In the genomic region with DNA sequence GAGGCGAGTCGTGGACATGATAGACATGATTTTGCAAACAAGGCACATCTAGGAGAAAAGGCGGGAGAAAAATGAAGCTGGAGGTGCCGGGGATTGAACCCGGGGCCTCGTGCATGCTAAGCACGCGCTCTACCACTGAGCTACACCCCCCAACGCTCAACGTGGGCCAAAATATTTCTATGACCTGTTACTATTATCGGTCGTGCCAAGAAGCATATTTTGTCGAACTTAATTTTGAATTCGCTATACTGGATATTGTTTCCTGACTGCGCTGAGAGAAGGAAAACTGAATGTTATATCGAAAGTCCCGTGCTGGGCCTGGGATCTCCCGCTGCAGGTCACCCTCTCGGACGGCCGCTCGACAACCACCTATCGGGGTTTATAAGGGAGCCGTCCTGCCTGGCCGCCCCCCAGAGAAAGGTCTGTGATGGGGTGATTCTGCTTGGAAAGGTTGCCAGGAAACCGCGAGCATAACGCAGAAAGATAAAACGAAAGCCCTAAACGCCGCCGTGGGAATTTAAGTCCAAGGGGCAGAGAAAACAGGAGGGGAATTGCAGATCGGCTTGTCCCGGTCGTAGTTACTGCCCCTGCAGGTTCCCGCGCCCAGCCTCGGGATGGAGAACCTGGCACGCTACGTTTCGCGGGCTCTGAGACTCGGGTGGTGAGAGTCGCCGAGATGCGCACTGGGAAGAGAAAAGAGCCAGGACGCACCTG, we compare ENCODE assay signal across 1 cellular context.
TF ChIP-seq lines count a peak whose summit lies in the region.

No MANE protein-coding gene starts in this region.

TF ChIP-seq in HepG2, 621 proteins besides CTCF, POLR2A, EP300 and RAD21 (continued from another document and continues in another):
- TF ChIP-seq, protein P1, sequence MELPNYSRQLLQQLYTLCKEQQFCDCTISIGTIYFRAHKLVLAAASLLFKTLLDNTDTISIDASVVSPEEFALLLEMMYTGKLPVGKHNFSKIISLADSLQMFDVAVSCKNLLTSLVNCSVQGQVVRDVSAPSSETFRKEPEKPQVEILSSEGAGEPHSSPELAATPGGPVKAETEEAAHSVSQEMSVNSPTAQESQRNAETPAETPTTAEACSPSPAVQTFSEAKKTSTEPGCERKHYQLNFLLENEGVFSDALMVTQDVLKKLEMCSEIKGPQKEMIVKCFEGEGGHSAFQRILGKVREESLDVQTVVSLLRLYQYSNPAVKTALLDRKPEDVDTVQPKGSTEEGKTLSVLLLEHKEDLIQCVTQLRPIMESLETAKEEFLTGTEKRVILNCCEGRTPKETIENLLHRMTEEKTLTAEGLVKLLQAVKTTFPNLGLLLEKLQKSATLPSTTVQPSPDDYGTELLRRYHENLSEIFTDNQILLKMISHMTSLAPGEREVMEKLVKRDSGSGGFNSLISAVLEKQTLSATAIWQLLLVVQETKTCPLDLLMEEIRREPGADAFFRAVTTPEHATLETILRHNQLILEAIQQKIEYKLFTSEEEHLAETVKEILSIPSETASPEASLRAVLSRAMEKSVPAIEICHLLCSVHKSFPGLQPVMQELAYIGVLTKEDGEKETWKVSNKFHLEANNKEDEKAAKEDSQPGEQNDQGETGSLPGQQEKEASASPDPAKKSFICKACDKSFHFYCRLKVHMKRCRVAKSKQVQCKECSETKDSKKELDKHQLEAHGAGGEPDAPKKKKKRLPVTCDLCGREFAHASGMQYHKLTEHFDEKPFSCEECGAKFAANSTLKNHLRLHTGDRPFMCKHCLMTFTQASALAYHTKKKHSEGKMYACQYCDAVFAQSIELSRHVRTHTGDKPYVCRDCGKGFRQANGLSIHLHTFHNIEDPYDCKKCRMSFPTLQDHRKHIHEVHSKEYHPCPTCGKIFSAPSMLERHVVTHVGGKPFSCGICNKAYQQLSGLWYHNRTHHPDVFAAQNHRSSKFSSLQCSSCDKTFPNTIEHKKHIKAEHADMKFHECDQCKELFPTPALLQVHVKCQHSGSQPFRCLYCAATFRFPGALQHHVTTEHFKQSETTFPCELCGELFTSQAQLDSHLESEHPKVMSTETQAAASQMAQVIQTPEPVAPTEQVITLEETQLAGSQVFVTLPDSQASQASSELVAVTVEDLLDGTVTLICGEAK (IDR thresholded peaks at IDR 0.05) = no peak
- TF ChIP-seq, protein P1 (CRISPR knock-in tag; IDR thresholded peaks at IDR 0.05) = peak; percentile 76
- TF ChIP-seq, protein P2, sequence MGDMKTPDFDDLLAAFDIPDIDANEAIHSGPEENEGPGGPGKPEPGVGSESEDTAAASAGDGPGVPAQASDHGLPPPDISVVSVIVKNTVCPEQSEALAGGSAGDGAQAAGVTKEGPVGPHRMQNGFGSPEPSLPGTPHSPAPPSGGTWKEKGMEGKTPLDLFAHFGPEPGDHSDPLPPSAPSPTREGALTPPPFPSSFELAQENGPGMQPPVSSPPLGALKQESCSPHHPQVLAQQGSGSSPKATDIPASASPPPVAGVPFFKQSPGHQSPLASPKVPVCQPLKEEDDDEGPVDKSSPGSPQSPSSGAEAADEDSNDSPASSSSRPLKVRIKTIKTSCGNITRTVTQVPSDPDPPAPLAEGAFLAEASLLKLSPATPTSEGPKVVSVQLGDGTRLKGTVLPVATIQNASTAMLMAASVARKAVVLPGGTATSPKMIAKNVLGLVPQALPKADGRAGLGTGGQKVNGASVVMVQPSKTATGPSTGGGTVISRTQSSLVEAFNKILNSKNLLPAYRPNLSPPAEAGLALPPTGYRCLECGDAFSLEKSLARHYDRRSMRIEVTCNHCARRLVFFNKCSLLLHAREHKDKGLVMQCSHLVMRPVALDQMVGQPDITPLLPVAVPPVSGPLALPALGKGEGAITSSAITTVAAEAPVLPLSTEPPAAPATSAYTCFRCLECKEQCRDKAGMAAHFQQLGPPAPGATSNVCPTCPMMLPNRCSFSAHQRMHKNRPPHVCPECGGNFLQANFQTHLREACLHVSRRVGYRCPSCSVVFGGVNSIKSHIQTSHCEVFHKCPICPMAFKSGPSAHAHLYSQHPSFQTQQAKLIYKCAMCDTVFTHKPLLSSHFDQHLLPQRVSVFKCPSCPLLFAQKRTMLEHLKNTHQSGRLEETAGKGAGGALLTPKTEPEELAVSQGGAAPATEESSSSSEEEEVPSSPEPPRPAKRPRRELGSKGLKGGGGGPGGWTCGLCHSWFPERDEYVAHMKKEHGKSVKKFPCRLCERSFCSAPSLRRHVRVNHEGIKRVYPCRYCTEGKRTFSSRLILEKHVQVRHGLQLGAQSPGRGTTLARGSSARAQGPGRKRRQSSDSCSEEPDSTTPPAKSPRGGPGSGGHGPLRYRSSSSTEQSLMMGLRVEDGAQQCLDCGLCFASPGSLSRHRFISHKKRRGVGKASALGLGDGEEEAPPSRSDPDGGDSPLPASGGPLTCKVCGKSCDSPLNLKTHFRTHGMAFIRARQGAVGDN (CRISPR knock-in tag; IDR thresholded peaks at IDR 0.05) = peak; percentile 90
- peak; percentile 49; the same call in 1 of the 2 replicates for TF ChIP-seq ZSCAN9 (CRISPR knock-in tag; IDR thresholded peaks at IDR 0.05; ENCODE audit: borderline replicate concordance)
- no peak for TF ChIP-seq EHMT2 (IDR thresholded peaks at IDR 0.05; ENCODE audit: borderline replicate concordance, low read depth, low read length)
- no peak; the same call in 1 of the 2 replicates for TF ChIP-seq CREM (IDR thresholded peaks at IDR 0.05)
- TF ChIP-seq CREM (CRISPR knock-in tag; IDR thresholded peaks at IDR 0.05) = no peak
- peak; percentile 0 to 58 for TF ChIP-seq MAFK (conservative IDR thresholded peaks at IDR 0.05 in 1 of 2, IDR thresholded peaks at IDR 0.05 in 1 of 2; ENCODE audit: low read length in 2 of 2)
- TF ChIP-seq MAZ (IDR thresholded peaks at IDR 0.05; ENCODE audit: borderline replicate concordance, low read depth, low read length) = no peak
- peak; percentile 83 for TF ChIP-seq MAZ (CRISPR knock-in tag; IDR thresholded peaks at IDR 0.05; ENCODE audit: low read depth)
- TF ChIP-seq GLI4 (CRISPR knock-in tag; IDR thresholded peaks at IDR 0.05; ENCODE audit: borderline replicate concordance) = no peak
- TF ChIP-seq ZNF235 (CRISPR knock-in tag; IDR thresholded peaks at IDR 0.05; ENCODE audit: borderline replicate concordance) = peak; percentile 33; the same call in 1 of the 2 replicates
- TF ChIP-seq MIXL1 (CRISPR knock-in tag; IDR thresholded peaks at IDR 0.05) = 0 out of 2 replicates have a peak, but pooled peaks have one; percentile 45
- TF ChIP-seq ZNF773 (CRISPR knock-in tag; IDR thresholded peaks at IDR 0.05; ENCODE audit: borderline replicate concordance) = peak; percentile 95
- TF ChIP-seq, protein P3, sequence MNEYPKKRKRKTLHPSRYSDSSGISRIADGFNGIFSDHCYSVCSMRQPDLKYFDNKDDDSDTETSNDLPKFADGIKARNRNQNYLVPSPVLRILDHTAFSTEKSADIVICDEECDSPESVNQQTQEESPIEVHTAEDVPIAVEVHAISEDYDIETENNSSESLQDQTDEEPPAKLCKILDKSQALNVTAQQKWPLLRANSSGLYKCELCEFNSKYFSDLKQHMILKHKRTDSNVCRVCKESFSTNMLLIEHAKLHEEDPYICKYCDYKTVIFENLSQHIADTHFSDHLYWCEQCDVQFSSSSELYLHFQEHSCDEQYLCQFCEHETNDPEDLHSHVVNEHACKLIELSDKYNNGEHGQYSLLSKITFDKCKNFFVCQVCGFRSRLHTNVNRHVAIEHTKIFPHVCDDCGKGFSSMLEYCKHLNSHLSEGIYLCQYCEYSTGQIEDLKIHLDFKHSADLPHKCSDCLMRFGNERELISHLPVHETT (CRISPR knock-in tag; conservative IDR thresholded peaks at IDR 0.05) = 0 out of 2 replicates have a peak, but pooled peaks have one; percentile 50
- no peak for TF ChIP-seq ZNF207 (IDR thresholded peaks at IDR 0.05; ENCODE audit: borderline replicate concordance)
- TF ChIP-seq ZNF780A (CRISPR knock-in tag; IDR thresholded peaks at IDR 0.05) = 0 out of 2 replicates have a peak, but pooled peaks have one; percentile 75
- 0 out of 2 replicates have a peak, but pooled peaks have one; percentile 36 for TF ChIP-seq KLF15 (CRISPR knock-in tag; IDR thresholded peaks at IDR 0.05; ENCODE audit: borderline replicate concordance)
- TF ChIP-seq CREB1 (IDR thresholded peaks at IDR 0.05) = no peak
- TF ChIP-seq CREB1 (CRISPR knock-in tag; IDR thresholded peaks at IDR 0.05) = peak; percentile 48; the same call in 1 of the 2 replicates
- no peak for TF ChIP-seq GABPA (IDR thresholded peaks at IDR 0.05; ENCODE audit: low read depth, low read length)
- TF ChIP-seq GABPA (CRISPR knock-in tag; IDR thresholded peaks at IDR 0.05; ENCODE audit: low read depth) = peak; percentile 35
- 0 out of 2 replicates have a peak, but pooled peaks have one; percentile 62 for TF ChIP-seq ZNF703 (CRISPR knock-in tag; IDR thresholded peaks at IDR 0.05; ENCODE audit: borderline replicate concordance)
- TF ChIP-seq TEAD2 (CRISPR knock-in tag; IDR thresholded peaks at IDR 0.05) = peak; percentile 93; the same call in 1 of the 2 replicates
- no peak for TF ChIP-seq NBN (conservative IDR thresholded peaks at IDR 0.05)
- no peak for TF ChIP-seq FIP1L1 (IDR thresholded peaks at IDR 0.05; ENCODE audit: borderline replicate concordance, insufficient read depth, low read depth, low read length)
- no peak; the same call in 1 of the 2 replicates for TF ChIP-seq MEF2D (CRISPR knock-in tag; IDR thresholded peaks at IDR 0.05)
- TF ChIP-seq ZNF816 (CRISPR knock-in tag; IDR thresholded peaks at IDR 0.05; ENCODE audit: borderline replicate concordance) = peak; percentile 89
- peak; percentile 68 for TF ChIP-seq HMG20B (CRISPR knock-in tag; conservative IDR thresholded peaks at IDR 0.05)
- TF ChIP-seq, protein P4, sequence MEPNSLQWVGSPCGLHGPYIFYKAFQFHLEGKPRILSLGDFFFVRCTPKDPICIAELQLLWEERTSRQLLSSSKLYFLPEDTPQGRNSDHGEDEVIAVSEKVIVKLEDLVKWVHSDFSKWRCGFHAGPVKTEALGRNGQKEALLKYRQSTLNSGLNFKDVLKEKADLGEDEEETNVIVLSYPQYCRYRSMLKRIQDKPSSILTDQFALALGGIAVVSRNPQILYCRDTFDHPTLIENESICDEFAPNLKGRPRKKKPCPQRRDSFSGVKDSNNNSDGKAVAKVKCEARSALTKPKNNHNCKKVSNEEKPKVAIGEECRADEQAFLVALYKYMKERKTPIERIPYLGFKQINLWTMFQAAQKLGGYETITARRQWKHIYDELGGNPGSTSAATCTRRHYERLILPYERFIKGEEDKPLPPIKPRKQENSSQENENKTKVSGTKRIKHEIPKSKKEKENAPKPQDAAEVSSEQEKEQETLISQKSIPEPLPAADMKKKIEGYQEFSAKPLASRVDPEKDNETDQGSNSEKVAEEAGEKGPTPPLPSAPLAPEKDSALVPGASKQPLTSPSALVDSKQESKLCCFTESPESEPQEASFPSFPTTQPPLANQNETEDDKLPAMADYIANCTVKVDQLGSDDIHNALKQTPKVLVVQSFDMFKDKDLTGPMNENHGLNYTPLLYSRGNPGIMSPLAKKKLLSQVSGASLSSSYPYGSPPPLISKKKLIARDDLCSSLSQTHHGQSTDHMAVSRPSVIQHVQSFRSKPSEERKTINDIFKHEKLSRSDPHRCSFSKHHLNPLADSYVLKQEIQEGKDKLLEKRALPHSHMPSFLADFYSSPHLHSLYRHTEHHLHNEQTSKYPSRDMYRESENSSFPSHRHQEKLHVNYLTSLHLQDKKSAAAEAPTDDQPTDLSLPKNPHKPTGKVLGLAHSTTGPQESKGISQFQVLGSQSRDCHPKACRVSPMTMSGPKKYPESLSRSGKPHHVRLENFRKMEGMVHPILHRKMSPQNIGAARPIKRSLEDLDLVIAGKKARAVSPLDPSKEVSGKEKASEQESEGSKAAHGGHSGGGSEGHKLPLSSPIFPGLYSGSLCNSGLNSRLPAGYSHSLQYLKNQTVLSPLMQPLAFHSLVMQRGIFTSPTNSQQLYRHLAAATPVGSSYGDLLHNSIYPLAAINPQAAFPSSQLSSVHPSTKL (CRISPR knock-in tag; IDR thresholded peaks at IDR 0.05) = peak; percentile 52; the same call in 1 of the 2 replicates
- TF ChIP-seq, protein P5, sequence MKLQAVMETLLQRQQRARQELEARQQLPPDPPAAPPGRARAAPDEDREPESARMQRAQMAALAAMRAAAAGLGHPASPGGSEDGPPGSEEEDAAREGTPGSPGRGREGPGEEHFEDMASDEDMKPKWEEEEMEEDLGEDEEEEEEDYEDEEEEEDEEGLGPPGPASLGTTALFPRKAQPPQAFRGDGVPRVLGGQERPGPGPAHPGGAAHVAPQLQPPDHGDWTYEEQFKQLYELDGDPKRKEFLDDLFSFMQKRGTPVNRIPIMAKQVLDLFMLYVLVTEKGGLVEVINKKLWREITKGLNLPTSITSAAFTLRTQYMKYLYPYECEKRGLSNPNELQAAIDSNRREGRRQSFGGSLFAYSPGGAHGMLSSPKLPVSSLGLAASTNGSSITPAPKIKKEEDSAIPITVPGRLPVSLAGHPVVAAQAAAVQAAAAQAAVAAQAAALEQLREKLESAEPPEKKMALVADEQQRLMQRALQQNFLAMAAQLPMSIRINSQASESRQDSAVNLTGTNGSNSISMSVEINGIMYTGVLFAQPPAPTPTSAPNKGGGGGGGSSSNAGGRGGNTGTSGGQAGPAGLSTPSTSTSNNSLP (IDR thresholded peaks at IDR 0.05; ENCODE audit: low read depth, low read length) = no peak; the same call in 1 of the 2 replicates
- peak; percentile 95; the same call in 1 of the 2 replicates for TF ChIP-seq ZNF557 (CRISPR knock-in tag; IDR thresholded peaks at IDR 0.05)
- no peak for TF ChIP-seq ZNF180 (CRISPR knock-in tag; IDR thresholded peaks at IDR 0.05; ENCODE audit: borderline replicate concordance, low read depth)
- TF ChIP-seq ELF4 (CRISPR knock-in tag; IDR thresholded peaks at IDR 0.05; ENCODE audit: borderline replicate concordance) = peak; percentile 56; the same call in 1 of the 2 replicates
- TF ChIP-seq NPAS2 (CRISPR knock-in tag; IDR thresholded peaks at IDR 0.05; ENCODE audit: borderline replicate concordance) = no peak
- peak; percentile 84 for TF ChIP-seq ZNF781 (CRISPR knock-in tag; IDR thresholded peaks at IDR 0.05; ENCODE audit: borderline replicate concordance, not compliant biosample characterization)
- 0 out of 2 replicates have a peak, but pooled peaks have one; percentile 12 for TF ChIP-seq ZNF598 (CRISPR knock-in tag; IDR thresholded peaks at IDR 0.05; ENCODE audit: borderline replicate concordance)
